ENCODE assay signal across 1 cellular context in genomic region chr19:1254530-1255185, GRCh38.
TF ChIP-seq lines count a peak whose summit lies in the region.

No MANE protein-coding gene starts in this region.

TF ChIP-seq in HepG2, 621 proteins besides CTCF, POLR2A, EP300 and RAD21 (continued from another document and continues in another):
- TF ChIP-seq GMEB1 (CRISPR knock-in tag; IDR thresholded peaks at IDR 0.05; ENCODE audit: borderline replicate concordance) = no peak
- TF ChIP-seq ZFY (CRISPR knock-in tag; IDR thresholded peaks at IDR 0.05) = no peak
- TF ChIP-seq ASH2L (IDR thresholded peaks at IDR 0.05; ENCODE audit: insufficient read length, low read depth, low read length) = no peak
- no peak for TF ChIP-seq ZEB1 (IDR thresholded peaks at IDR 0.05; ENCODE audit: insufficient replicate concordance, low read depth)
- no peak for TF ChIP-seq PAX8 (CRISPR knock-in tag; IDR thresholded peaks at IDR 0.05; ENCODE audit: borderline replicate concordance)
- TF ChIP-seq BCL6 (CRISPR knock-in tag; IDR thresholded peaks at IDR 0.05) = peak; percentile 72
- no peak for TF ChIP-seq ZFP36L1 (CRISPR knock-in tag; IDR thresholded peaks at IDR 0.05)
- TF ChIP-seq ZNF232 (CRISPR knock-in tag; IDR thresholded peaks at IDR 0.05; ENCODE audit: borderline replicate concordance) = no peak
- no peak for TF ChIP-seq JUNB (CRISPR knock-in tag; IDR thresholded peaks at IDR 0.05; ENCODE audit: borderline replicate concordance)
- no peak for TF ChIP-seq FIP1L1 (IDR thresholded peaks at IDR 0.05; ENCODE audit: borderline replicate concordance, insufficient read depth, low read depth, low read length)
- TF ChIP-seq MIER2 (CRISPR knock-in tag; IDR thresholded peaks at IDR 0.05) = no peak
- TF ChIP-seq ZBTB42 (CRISPR knock-in tag; IDR thresholded peaks at IDR 0.05) = no peak
- TF ChIP-seq ZNF530 (CRISPR knock-in tag; IDR thresholded peaks at IDR 0.05; ENCODE audit: low read depth) = no peak
- peak; percentile 43; the same call in 1 of the 2 replicates for TF ChIP-seq HIVEP1 (CRISPR knock-in tag; IDR thresholded peaks at IDR 0.05)
- TF ChIP-seq FOXK1 (CRISPR knock-in tag; IDR thresholded peaks at IDR 0.05; ENCODE audit: borderline replicate concordance, low read depth) = peak; percentile 35; the same call in 1 of the 2 replicates
- TF ChIP-seq MXD3 (CRISPR knock-in tag; IDR thresholded peaks at IDR 0.05) = no peak
- no peak for TF ChIP-seq CEBPB (IDR thresholded peaks at IDR 0.05; ENCODE audit: borderline replicate concordance, low read depth, low read length)
- no peak for TF ChIP-seq ZNF251 (CRISPR knock-in tag; IDR thresholded peaks at IDR 0.05)
- no peak; the same call in 1 of the 2 replicates for TF ChIP-seq ZNF607 (CRISPR knock-in tag; IDR thresholded peaks at IDR 0.05; ENCODE audit: borderline replicate concordance)
- peak; percentile 90 for TF ChIP-seq HNF4G (IDR thresholded peaks at IDR 0.05; ENCODE audit: borderline replicate concordance, low read depth, low read length)
- TF ChIP-seq HNF4G (CRISPR knock-in tag; IDR thresholded peaks at IDR 0.05; ENCODE audit: borderline replicate concordance, low read depth) = peak; percentile 79; the same call in 1 of the 2 replicates
- peak; percentile 77; the same call in 1 of the 2 replicates for TF ChIP-seq ZNF609 (CRISPR knock-in tag; IDR thresholded peaks at IDR 0.05; ENCODE audit: borderline replicate concordance)
- TF ChIP-seq ZXDC (CRISPR knock-in tag; IDR thresholded peaks at IDR 0.05) = no peak
- no peak for TF ChIP-seq ZFAT (CRISPR knock-in tag; conservative IDR thresholded peaks at IDR 0.05)
- TF ChIP-seq MEIS2 (CRISPR knock-in tag; IDR thresholded peaks at IDR 0.05) = peak; percentile 88
- no peak for TF ChIP-seq ZNF75D (CRISPR knock-in tag; IDR thresholded peaks at IDR 0.05; ENCODE audit: borderline replicate concordance)
- no peak for TF ChIP-seq RNF2 (conservative IDR thresholded peaks at IDR 0.05; ENCODE audit: low read depth)
- TF ChIP-seq AHDC1 (CRISPR knock-in tag; IDR thresholded peaks at IDR 0.05; ENCODE audit: borderline replicate concordance) = no peak
- peak; percentile 86 for TF ChIP-seq HDAC1 (CRISPR knock-in tag; IDR thresholded peaks at IDR 0.05)
- no peak for TF ChIP-seq YEATS2 (CRISPR knock-in tag; IDR thresholded peaks at IDR 0.05; ENCODE audit: borderline replicate concordance)
- TF ChIP-seq HES4 (CRISPR knock-in tag; IDR thresholded peaks at IDR 0.05; ENCODE audit: borderline replicate concordance) = no peak
- peak; percentile 12; the same call in 1 of the 2 replicates for TF ChIP-seq HHEX (CRISPR knock-in tag; IDR thresholded peaks at IDR 0.05)
- TF ChIP-seq ZNF841 (CRISPR knock-in tag; IDR thresholded peaks at IDR 0.05; ENCODE audit: borderline replicate concordance) = no peak
- TF ChIP-seq ZBTB7A (CRISPR knock-in tag; IDR thresholded peaks at IDR 0.05) = peak; percentile 70; the same call in 1 of the 2 replicates
- no peak for TF ChIP-seq SOX6 (IDR thresholded peaks at IDR 0.05)
- peak; percentile 68 for TF ChIP-seq SOX6 (CRISPR knock-in tag; IDR thresholded peaks at IDR 0.05)
- peak; percentile 30 for TF ChIP-seq TEAD3 (CRISPR knock-in tag; optimal IDR thresholded peaks at IDR 0.05; ENCODE audit: borderline replicate concordance)
- no peak for TF ChIP-seq ZFP91 (CRISPR knock-in tag; IDR thresholded peaks at IDR 0.05; ENCODE audit: borderline replicate concordance)
- TF ChIP-seq ZIK1 (CRISPR knock-in tag; IDR thresholded peaks at IDR 0.05; ENCODE audit: borderline replicate concordance, low read depth) = no peak
- TF ChIP-seq ARNT (IDR thresholded peaks at IDR 0.05) = no peak
